ENCODE assay signal across 20 cellular contexts in genomic region chr6:161547617-161548016, GRCh38.
DNase-seq lines count a peak whose midpoint lies in the region; ATAC-seq and TF ChIP-seq lines count a peak whose summit lies in the region.
"Had no signal": no experiment of that assay in that cellular context is flagged by ENCODE, and none has a peak within 500 bp of the region (broad histone marks: within the 10 kb centered on the region; RNA-seq: fewer than 3 reads in every experiment).

No MANE protein-coding gene starts in this region.

- H3K36me3 ChIP-seq in gastrocnemius medialis = no peaks in the 10 kb centered on the region
- H3K36me3 ChIP-seq: vagina, WERI-Rb-1 had no signal

- in situ Hi-C loops in Caki2 (cut with HindIII; ENCODE audit: low pct_unique_long_range_greater_than_20kb, low sequenced_read_pairs) = no loop called here
- in situ Hi-C loops in gastrocnemius medialis (cut with MboI; ENCODE audit: low sequenced_read_pairs in 4 of 4) = no loop called here

- H3K27ac ChIP-seq in gastrocnemius medialis = no peak overlapping the region
- H3K27ac ChIP-seq: vagina, WERI-Rb-1 had no signal

- H3K27me3 ChIP-seq in gastrocnemius medialis = no peaks in the 10 kb centered on the region
- H3K27me3 ChIP-seq: vagina had no signal

- ATAC-seq in HG03159 (IDR thresholded peaks at IDR 0.05; ENCODE audit: unreplicated experiment) = no peak
- no peak for ATAC-seq in gastrocnemius medialis
- no peak for ATAC-seq in GM21381 (IDR thresholded peaks at IDR 0.05; ENCODE audit: unreplicated experiment)
- ATAC-seq: activated CD8-positive, alpha-beta T cell treated with anti-CD3 and anti-CD28 coated beads, Interleukin-2, amount 10 ng/mL, durations not matched to agents 7 days and 5 days; activated T-cell treated with anti-CD3 and anti-CD28 coated beads, Interleukin-2, amount 50 U/mL, for 72 hours; esophagus mucosa; HepG2; stimulated activated naive CD8-positive, alpha-beta T cell treated with anti-CD3 and anti-CD28 coated beads, Interleukin-15, amount 100 ng/mL, for 72 hours had no signal

- H3K9me3 ChIP-seq in gastrocnemius medialis = no peaks in the 10 kb centered on the region
- H3K9me3 ChIP-seq: vagina had no signal

- TF ChIP-seq CTCF in choroid plexus epithelial cell (conservative IDR thresholded peaks at IDR 0.05; ENCODE audit: low read depth, low read length) (no peak), gastrocnemius medialis (IDR thresholded peaks at IDR 0.05 in 4 of 5, conservative IDR thresholded peaks at IDR 0.05 in 1 of 5) (no peak)

- no peak overlapping the region for H3K4me3 ChIP-seq in choroid plexus epithelial cell (ENCODE audit: low read depth, low read length)
- H3K4me3 ChIP-seq in gastrocnemius medialis = no peak overlapping the region
- H3K4me3 ChIP-seq: vagina had no signal

- intact Hi-C loops in gastrocnemius medialis (cut with DNase I; ENCODE audit: low total_unique reads) = no loop called here

- no peak for TF ChIP-seq POLR2A in gastrocnemius medialis (IDR thresholded peaks at IDR 0.05)

- H3K4me1 ChIP-seq in gastrocnemius medialis = no peaks in the 10 kb centered on the region
- H3K4me1 ChIP-seq: vagina had no signal

- DNase-seq in Caki2 (ENCODE audit: low read depth) = peak; percentile 1
- DNase-seq in HT1080 (ENCODE audit: low read depth) = peak; percentile 23
- DNase-seq in NCI-H69 (lab: John Stamatoyannopoulos, UW) = peak; percentile 92
- DNase-seq in choroid plexus epithelial cell (ENCODE audit: low read depth) = peak; percentile 2
- DNase-seq in NCI-H510A treated with DMSO at 0.1 percent for 48 hours (lab: John Stamatoyannopoulos, UW) = no peak
- no peak for DNase-seq in gastrocnemius medialis
- DNase-seq: activated CD8-positive, alpha-beta T cell treated with anti-CD3 and anti-CD28 coated beads, Interleukin-2, amount 10 ng/mL, durations not matched to agents 7 days and 5 days; activated naive CD8-positive, alpha-beta T cell treated with anti-CD3 and anti-CD28 coated beads for 36 hours; activated T-cell treated with anti-CD3 and anti-CD28 coated beads, Interleukin-2, amount 50 U/mL, for 72 hours; CD4-positive, alpha-beta memory T cell; H7; immature natural killer cell; stimulated activated CD4-positive, alpha-beta T cell treated with anti-CD3 and anti-CD28 coated beads, Interleukin-15, amount 100 ng/mL, for 24 hours; stimulated activated naive CD8-positive, alpha-beta T cell treated with anti-CD3 and anti-CD28 coated beads, Interleukin-15, amount 100 ng/mL, for 72 hours; WERI-Rb-1 had no signal

Comparison
In these comparisons a context has a peak if more than half of its experiments do, and no peak if none do; other contexts are left out.
1. DNase-seq: peak in Caki2 (single experiment), HT1080 (single experiment), NCI-H69 (single experiment) and choroid plexus epithelial cell (single experiment); none in NCI-H510A treated with DMSO at 0.1 percent for 48 hours (single experiment) and gastrocnemius medialis (0 of 2).